Comparison of ENCODE assay signal across 9 cellular contexts in the genomic region with DNA sequence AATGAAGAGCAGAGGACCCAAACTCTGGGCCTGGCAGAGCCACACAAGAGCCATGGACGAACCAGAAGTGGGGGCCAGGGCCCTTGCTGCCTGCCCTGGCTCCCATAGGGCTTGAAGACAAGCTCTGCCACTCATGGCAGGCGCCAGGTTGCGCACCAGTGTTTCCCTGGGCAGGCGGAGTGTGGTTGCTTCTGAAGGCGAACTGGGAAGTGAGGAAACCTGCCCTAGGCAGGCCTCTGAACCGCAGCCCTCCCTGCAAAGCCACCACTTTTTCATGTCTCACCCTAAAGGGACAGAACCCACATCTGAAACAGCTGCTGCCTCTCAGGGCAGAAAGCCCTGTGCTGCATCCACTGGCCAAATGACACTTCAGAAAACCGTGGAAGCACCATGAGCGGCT. TPM values are rescaled to one million over a fixed set of nuclear protein-coding genes. Genes with fewer than 3 reads are reported as not detected.
DNase-seq lines count a peak whose midpoint lies in the region; ATAC-seq and TF ChIP-seq lines count a peak whose summit lies in the region.
"Had no signal": no experiment of that assay in that cellular context is flagged by ENCODE, and none has a peak within 500 bp of the region (broad histone marks: within the 10 kb centered on the region; RNA-seq: fewer than 3 reads in every experiment).

No MANE protein-coding gene starts in this region.

- no peaks in the 10 kb centered on the region for H3K4me1 ChIP-seq in adrenal gland (replicated peaks in 1 of 2)

- no peaks in the 10 kb centered on the region for H3K9me3 ChIP-seq in T-helper 17 cell (ENCODE audit: control insufficient read depth, low read length, poor library complexity, severe bottlenecking)
- no peaks in the 10 kb centered on the region for H3K9me3 ChIP-seq in adrenal gland (replicated peaks in 1 of 3)

- DNase-seq in activated CD4-positive, alpha-beta T cell treated with anti-CD3 and anti-CD28 coated beads, Interleukin-2, amount 10 ng/mL, durations not matched to agents 24 days and 14 days: peak; percentile 83
- DNase-seq in activated CD4-positive, alpha-beta T cell treated with anti-CD3 and anti-CD28 coated beads for 1 hour: no peak
- DNase-seq in T-helper 17 cell (no peak), NCI-H2196 treated with DMSO at 0.1 percent for 48 hours (lab: John Stamatoyannopoulos, UW; ENCODE audit: unreplicated experiment) (no peak), adrenal gland (no peak), activated gamma-delta T cell (lab: John Stamatoyannopoulos, UW) (no peak)
- DNase-seq in stimulated activated CD8-positive, alpha-beta memory T cell treated with anti-CD3 and anti-CD28 coated beads, Interleukin-4, amount 100 ng/mL, for 24 hours (ENCODE audit: low read depth): peak; percentile 21

- peaks cover 46% of the 10 kb centered on the region for H3K27me3 Mint-ChIP-seq in activated CD4-positive, alpha-beta T cell treated with anti-CD3 and anti-CD28 coated beads, Interleukin-2, amount 10 ng/mL, durations not matched to agents 24 days and 14 days
- peaks cover 19% of the 10 kb centered on the region for H3K27me3 Mint-ChIP-seq in T-helper 17 cell

- WGBS in adrenal gland, 4 donors: 56 to 79% (median 71%) methylated on average over 4 to 8 of the region's 8 CpGs

- H3K36me3 ChIP-seq in adrenal gland (replicated peaks in 1 of 2): no peaks in the 10 kb centered on the region

- peak; percentile 54 for ATAC-seq in HG02943 (IDR thresholded peaks at IDR 0.05; ENCODE audit: low read depth, unreplicated experiment)
- peak; percentile 62 for ATAC-seq in T-helper 17 cell
- ATAC-seq: K562 had no signal

- peak overlapping the region; percentile 25 for H3K27ac Mint-ChIP-seq in activated CD4-positive, alpha-beta T cell treated with anti-CD3 and anti-CD28 coated beads, Interleukin-2, amount 10 ng/mL, durations not matched to agents 24 days and 14 days
- H3K27ac Mint-ChIP-seq in T-helper 17 cell: no peak overlapping the region

- no peak overlapping the region for H3K27ac ChIP-seq in adrenal gland

- no peak for TF ChIP-seq CTCF in adrenal gland (IDR thresholded peaks at IDR 0.05)

- no peaks in the 10 kb centered on the region for H3K27me3 ChIP-seq in adrenal gland

- intact Hi-C loops in activated CD4-positive, alpha-beta T cell treated with anti-CD3 and anti-CD28 coated beads, Interleukin-2, amount 10 ng/mL, durations not matched to agents 24 days and 14 days (cut with micrococcal nuclease): loop anchor here (10.0 kb wide), 1 partner anchor 45 kb away; no protein-coding TSS in a partner anchor
- intact Hi-C loops in adrenal gland (cut with DNase I): no loop called here

- H3K4me1 Mint-ChIP-seq in activated CD4-positive, alpha-beta T cell treated with anti-CD3 and anti-CD28 coated beads, Interleukin-2, amount 10 ng/mL, durations not matched to agents 24 days and 14 days: peaks cover 33% of the 10 kb centered on the region
- peaks cover 36% of the 10 kb centered on the region for H3K4me1 Mint-ChIP-seq in T-helper 17 cell

- peak overlapping the region; percentile 43 for H3K4me3 Mint-ChIP-seq in activated CD4-positive, alpha-beta T cell treated with anti-CD3 and anti-CD28 coated beads, Interleukin-2, amount 10 ng/mL, durations not matched to agents 24 days and 14 days
- H3K4me3 Mint-ChIP-seq in T-helper 17 cell: peak overlapping the region; percentile 33

- no peaks in the 10 kb centered on the region for H3K9me3 Mint-ChIP-seq in activated CD4-positive, alpha-beta T cell treated with anti-CD3 and anti-CD28 coated beads, Interleukin-2, amount 10 ng/mL, durations not matched to agents 24 days and 14 days

- no peaks in the 10 kb centered on the region for H3K36me3 Mint-ChIP-seq in activated CD4-positive, alpha-beta T cell treated with anti-CD3 and anti-CD28 coated beads, Interleukin-2, amount 10 ng/mL, durations not matched to agents 24 days and 14 days (ENCODE audit: low read depth)
- H3K36me3 Mint-ChIP-seq in T-helper 17 cell (ENCODE audit: low read depth): no peaks in the 10 kb centered on the region

- no peak for TF ChIP-seq POLR2A in adrenal gland (IDR thresholded peaks at IDR 0.05)

- H3K4me3 ChIP-seq in adrenal gland: no peak overlapping the region
- H3K4me3 ChIP-seq: K562 had no signal

RNA-seq across cellular contexts. Expression of gene PRMT7, which starts 58.9 kb away (rescaled TPM):
- 69.7 and 72.2 TPM in 2 replicates for total RNA-seq in activated CD4-positive, alpha-beta T cell treated with anti-CD3 and anti-CD28 coated beads, Interleukin-2, amount 10 ng/mL, durations not matched to agents 24 days and 14 days
- total RNA-seq in T-helper 17 cell (10 to 100 TPM; 55.2 to 59.4 TPM), adrenal gland (10 to 100 TPM; 30.0 to 52.1 (median 39.9) TPM)
- 100 to 1,000 TPM in 2 of 3 donors, 10 to 100 TPM in 1; 45.3 to 141 (median 111) TPM for polyA plus RNA-seq in adrenal gland

RNA-seq across cellular contexts. Expression of gene SLC7A6OS, which starts 59.0 kb away (rescaled TPM):
- 22.3 and 27.1 TPM in 2 replicates for total RNA-seq in activated CD4-positive, alpha-beta T cell treated with anti-CD3 and anti-CD28 coated beads, Interleukin-2, amount 10 ng/mL, durations not matched to agents 24 days and 14 days
- 10 to 100 TPM; 35.3 to 36.0 TPM for total RNA-seq in T-helper 17 cell
- 10 to 100 TPM in 7 of 8 donors, 1 to 10 TPM in 1; 9.4 to 17.8 (median 13.8) TPM for total RNA-seq in adrenal gland
- 10 to 100 TPM in 1 of 3 donors, 1 to 10 TPM in 2; 5.7 to 14.6 (median 8.4) TPM for polyA plus RNA-seq in adrenal gland

Comparison
In these comparisons a context has a peak if more than half of its experiments do, and no peak if none do; other contexts are left out.
1. DNase-seq: peak in activated CD4-positive, alpha-beta T cell treated with anti-CD3 and anti-CD28 coated beads, Interleukin-2, amount 10 ng/mL, durations not matched to agents 24 days and 14 days (single experiment) and stimulated activated CD8-positive, alpha-beta memory T cell treated with anti-CD3 and anti-CD28 coated beads, Interleukin-4, amount 100 ng/mL, for 24 hours (single experiment); none in activated CD4-positive, alpha-beta T cell treated with anti-CD3 and anti-CD28 coated beads for 1 hour (single experiment), T-helper 17 cell (0 of 3), NCI-H2196 treated with DMSO at 0.1 percent for 48 hours (single experiment), adrenal gland (0 of 7) and activated gamma-delta T cell (single experiment).